24 cellular contexts compared by ENCODE assay signal in genomic region chr1:226491093-226491850, GRCh38. TPM values are rescaled to one million over a fixed set of nuclear protein-coding genes. Genes with fewer than 3 reads are reported as not detected.
DNase-seq lines count a peak whose midpoint lies in the region; FAIRE-seq and TF ChIP-seq lines count a peak whose summit lies in the region.
"Had no signal": no experiment of that assay in that cellular context is flagged by ENCODE, and none has a peak within 500 bp of the region (broad histone marks: within the 10 kb centered on the region; RNA-seq: fewer than 3 reads in every experiment).

No MANE protein-coding gene starts in this region.

- H4K20me1 ChIP-seq in BLaER1, result no peaks in the 10 kb centered on the region
- H4K20me1 ChIP-seq in DOHH2 (ENCODE audit: control insufficient read depth, insufficient read depth, low read depth, low read length), result no peaks in the 10 kb centered on the region
- H4K20me1 ChIP-seq in Loucy (ENCODE audit: insufficient read depth, low read length, poor library complexity, severe bottlenecking), result no peaks in the 10 kb centered on the region
- no peaks in the 10 kb centered on the region for H4K20me1 ChIP-seq in H1 (replicated peaks in 1 of 2; ENCODE audit: control insufficient read depth in 1 of 2, insufficient read depth in 2 of 2, low read length in 2 of 2)

- H2AK5ac ChIP-seq in H1 (ENCODE audit: low read depth, low read length) (no peak overlapping the region; the same call in 1 of the 2 replicates), mesendoderm (ENCODE audit: low read length) (no peak overlapping the region)

- H4K5ac ChIP-seq in H1 (ENCODE audit: insufficient read length, low read depth, low read length) (no peak overlapping the region), mesendoderm (ENCODE audit: low read length) (no peak overlapping the region)

- H3K4me2 ChIP-seq in BLaER1 (peak overlapping the region; percentile 52), DOHH2 (ENCODE audit: low read length) (peak overlapping the region; percentile 10; the same call in 1 of the 2 replicates), Loucy (ENCODE audit: low read depth, low read length, poor library complexity, severe bottlenecking) (peak overlapping the region; percentile 9), H1 (ENCODE audit: insufficient read depth in 1 of 2, low read depth in 2 of 2, low read length in 2 of 2) (no peak overlapping the region), mesendoderm (ENCODE audit: low read length) (no peak overlapping the region)
- H3K4me2 ChIP-seq: A549 had no signal

- H4K91ac ChIP-seq in H1 (replicated peaks; ENCODE audit: insufficient read length, low read length), result peak overlapping the region; percentile 22

- FAIRE-seq in H1 (lab: Jason Lieb, UNC), result no peak
- FAIRE-seq: A549, HepG2, K562 had no signal

- H3K9me3 ChIP-seq in BLaER1 (no peaks in the 10 kb centered on the region), DOHH2 (ENCODE audit: control insufficient read depth, insufficient read depth, low read length) (no peaks in the 10 kb centered on the region), Loucy (ENCODE audit: insufficient read depth, low read depth, low read length) (no peaks in the 10 kb centered on the region), H1 (ENCODE audit: insufficient read depth in 2 of 2, low read depth in 1 of 2, low read length in 1 of 2) (no peaks in the 10 kb centered on the region)
- H3K9me3 ChIP-seq: A549, SJSA1 had no signal

- no peak overlapping the region for H3K14ac ChIP-seq in H1 (ENCODE audit: insufficient read length)

- peak overlapping the region; percentile 80; the same call in 1 of the 2 replicates for H2BK12ac ChIP-seq in H1 (ENCODE audit: low read depth, low read length)

- TF ChIP-seq POLR2A in H1 (IDR thresholded peaks at IDR 0.05; ENCODE audit: control extremely low read depth in 1 of 2, low read depth in 2 of 2, low read length in 2 of 2), result no peak

- H2BK20ac ChIP-seq in H1 (ENCODE audit: low read length), result no peak overlapping the region

- no peak for DNase-seq in H1 (ENCODE audit: low read depth in 1 of 2, low spot score in 2 of 2)
- no peak for DNase-seq in mesendoderm
- no peak for DNase-seq in stimulated activated CD4-positive, alpha-beta T cell treated with anti-CD3 and anti-CD28 coated beads, Interleukin-2, amount 100 ng/mL, for 48 hours
- DNase-seq in NCI-H1092 (lab: John Stamatoyannopoulos, UW), result no peak
- DNase-seq in COLO668 (lab: John Stamatoyannopoulos, UW; ENCODE audit: unreplicated experiment), result no peak
- DNase-seq: CD4-positive, CD25-positive, alpha-beta regulatory T cell; COR-L47; DMS153; EL; GM23248; NCI-H1105 treated with DMSO at 0.1 percent for 48 hours; NCI-H2081; NCI-H2171 treated with DMSO at 0.1 percent for 48 hours; NCI-H524 treated with DMSO at 0.1 percent for 48 hours; NCI-H82 had no signal

- H2BK120ac ChIP-seq in H1 (replicated peaks; ENCODE audit: low read depth, low read length) (no peak overlapping the region), mesendoderm (ENCODE audit: low read depth, low read length) (no peak overlapping the region)

- H3K4me3 ChIP-seq in BLaER1 (no peak overlapping the region), DOHH2 (ENCODE audit: low read length) (no peak overlapping the region), Loucy (ENCODE audit: low read length, poor library complexity, severe bottlenecking) (no peak overlapping the region), H1 (ENCODE audit: extremely low read depth in 1 of 4, insufficient read depth in 2 of 4, low read depth in 3 of 4, low read length in 4 of 4) (no peak overlapping the region), mesendoderm (ENCODE audit: low read length) (no peak overlapping the region)
- H3K4me3 ChIP-seq: A549, GM23248, K562, SJSA1 had no signal

- H3K56ac ChIP-seq in H1 (replicated peaks; ENCODE audit: insufficient read length, low read depth, low read length) (no peak overlapping the region), mesendoderm (ENCODE audit: low read length) (no peak overlapping the region)

- TF ChIP-seq CTCF in DOHH2 (IDR thresholded peaks at IDR 0.05; ENCODE audit: low read depth, low read length, poor library complexity, severe bottlenecking) (no peak), Loucy (conservative IDR thresholded peaks at IDR 0.05; ENCODE audit: low read length) (no peak), H1 (IDR thresholded peaks at IDR 0.05; ENCODE audit: control extremely low read depth in 1 of 3, insufficient read depth in 1 of 3, low read depth in 1 of 3, low read length in 3 of 3) (no peak)

- POLR2A ChIA-PET in H1 (lab: Charles Lee; ENCODE audit: partially characterized antibody), result interaction anchor here (0.7 to 1.3 kb wide), 3 partner anchors 84 to 133 kb away, joined by 3 to 6 read pairs (median 3); partner anchors contain the start of gene PARP1

- TF ChIP-seq RAD21 in H1 (IDR thresholded peaks at IDR 0.05 in 1 of 2, conservative IDR thresholded peaks at IDR 0.05 in 1 of 2; ENCODE audit: low read depth in 2 of 2, low read length in 2 of 2), result no peak

- WGBS in H1 (ENCODE audit: extremely low coverage in 1 of 2, insufficient coverage in 1 of 2, insufficient read length in 1 of 2, insufficient replicate concordance in 2 of 2, low coverage in 1 of 2, low lambda C conversion rate in 2 of 2, missing lambda C conversion rate in 1 of 2), 2 experiments, result 52% methylated on average over 4 of the region's 4 CpGs; no CpG with 5 or more reads in 1 of the 2 experiments
- WGBS in mesendoderm (ENCODE audit: extremely low coverage, insufficient coverage, low lambda C conversion rate), result no CpG with 5 or more reads among the region's 4 CpGs

- H2AFZ ChIP-seq in Loucy (ENCODE audit: low read length) (no peak overlapping the region), H1 (ENCODE audit: low read length) (no peak overlapping the region)
- H2AFZ ChIP-seq: GM23248 had no signal

- H4K8ac ChIP-seq in H1 (ENCODE audit: extremely low read depth, insufficient read depth, low read length), result no peak overlapping the region
- no peak overlapping the region for H4K8ac ChIP-seq in mesendoderm (ENCODE audit: low read depth, low read length)

- H3K18ac ChIP-seq in H1 (ENCODE audit: extremely low read depth, low read length) (no peak overlapping the region), mesendoderm (ENCODE audit: low read length) (no peak overlapping the region)

- H3F3A ChIP-seq in DOHH2 (ENCODE audit: control insufficient read depth, insufficient read depth) (no peaks in the 10 kb centered on the region), Loucy (ENCODE audit: low read depth) (no peaks in the 10 kb centered on the region)

- H2BK5ac ChIP-seq in H1 (ENCODE audit: low read depth, low read length) (no peak overlapping the region), mesendoderm (ENCODE audit: low read length) (no peak overlapping the region)

- H3K9me2 ChIP-seq in DOHH2 (replicated peaks; ENCODE audit: control insufficient read depth, low read length) (no peaks in the 10 kb centered on the region), Loucy (replicated peaks; ENCODE audit: low read depth, low read length) (no peaks in the 10 kb centered on the region)

- H3K27me3 ChIP-seq in BLaER1, result no peaks in the 10 kb centered on the region
- no peaks in the 10 kb centered on the region for H3K27me3 ChIP-seq in DOHH2 (ENCODE audit: control insufficient read depth, low read length)
- no peaks in the 10 kb centered on the region for H3K27me3 ChIP-seq in Loucy (ENCODE audit: insufficient read depth, low read length, poor library complexity, severe bottlenecking)
- H3K27me3 ChIP-seq in H1 (replicated peaks in 1 of 4; ENCODE audit: control insufficient read depth in 3 of 4, extremely low read depth in 1 of 4, insufficient read depth in 3 of 4, low read length in 3 of 4), result no peaks in the 10 kb centered on the region
- H3K27me3 ChIP-seq in mesendoderm (ENCODE audit: insufficient read depth, low read length, poor library complexity), result no peaks in the 10 kb centered on the region

- no peaks in the 10 kb centered on the region for H3K23me2 ChIP-seq in H1 (ENCODE audit: low read depth, low read length)

- H2BK15ac ChIP-seq in H1 (ENCODE audit: low read length), result no peak overlapping the region
- H2BK15ac ChIP-seq in mesendoderm (replicated peaks; ENCODE audit: low read depth), result no peak overlapping the region

- no peak overlapping the region for H3K23ac ChIP-seq in H1 (ENCODE audit: insufficient read length)
- H3K23ac ChIP-seq in mesendoderm (ENCODE audit: low read length), result no peak overlapping the region

- no peak overlapping the region for H3K9ac ChIP-seq in BLaER1
- no peak overlapping the region for H3K9ac ChIP-seq in Loucy (ENCODE audit: low read depth, low read length, poor library complexity, severe bottlenecking)
- H3K9ac ChIP-seq in H1 (replicated peaks in 1 of 4; ENCODE audit: extremely low read depth in 1 of 4, low read depth in 3 of 4, low read length in 3 of 4), result no peak overlapping the region
- no peak overlapping the region for H3K9ac ChIP-seq in mesendoderm (ENCODE audit: low read length)
- H3K9ac ChIP-seq: GM23248 had no signal

- no peak overlapping the region; the same call in 1 of the 2 replicates for H3K27ac ChIP-seq in BLaER1
- no peak overlapping the region for H3K27ac ChIP-seq in DOHH2 (ENCODE audit: low read depth, low read length)
- H3K27ac ChIP-seq in H1 (ENCODE audit: low read depth, low read length), result no peak overlapping the region
- H3K27ac ChIP-seq in mesendoderm (ENCODE audit: low read depth, low read length), result no peak overlapping the region
- H3K27ac ChIP-seq: A549, GM23248, HL-60, SJSA1 had no signal

- H3K4me1 ChIP-seq in BLaER1, result peaks cover 19% of the 10 kb centered on the region
- H3K4me1 ChIP-seq in DOHH2 (ENCODE audit: control insufficient read depth, low read length), result peaks cover 27% of the 10 kb centered on the region
- H3K4me1 ChIP-seq in Loucy (ENCODE audit: insufficient read depth, low read length, poor library complexity, severe bottlenecking), result peaks cover 15% of the 10 kb centered on the region
- H3K4me1 ChIP-seq in H1 (replicated peaks in 1 of 4; ENCODE audit: control insufficient read depth in 3 of 4, insufficient read depth in 4 of 4, low read length in 3 of 4), result peaks cover 2 to 12% (median 3%) of the 10 kb centered on the region in 4 experiments; a peak in 6 of 7 replicates
- H3K4me1 ChIP-seq in mesendoderm (ENCODE audit: control insufficient read depth, low read depth, low read length), result no peaks in the 10 kb centered on the region
- H3K4me1 ChIP-seq: A549, SJSA1 had no signal

- CTCF ChIA-PET in H1 (lab: Charles Lee; ENCODE audit: partially characterized antibody), result interaction anchor here (0.7 to 3.2 kb wide), 8 partner anchors 11 to 117 kb away, joined by 3 to 11 read pairs (median 4); no protein-coding TSS in a partner anchor

- H3K79me1 ChIP-seq in H1 (ENCODE audit: low read depth, low read length) (no peaks in the 10 kb centered on the region), mesendoderm (ENCODE audit: low read length) (no peaks in the 10 kb centered on the region)

- H3K4ac ChIP-seq in H1 (replicated peaks; ENCODE audit: insufficient read length, low read depth, low read length), result no peak overlapping the region
- no peak overlapping the region for H3K4ac ChIP-seq in mesendoderm (ENCODE audit: low read depth, low read length)

- H3K79me2 ChIP-seq in DOHH2 (ENCODE audit: control insufficient read depth, low read length), result no peaks in the 10 kb centered on the region
- H3K79me2 ChIP-seq in Loucy (ENCODE audit: insufficient read depth, low read length), result no peaks in the 10 kb centered on the region
- no peaks in the 10 kb centered on the region for H3K79me2 ChIP-seq in H1 (ENCODE audit: control insufficient read depth in 1 of 2, insufficient read depth in 2 of 2, low read length in 2 of 2)
- H3K79me2 ChIP-seq in mesendoderm (ENCODE audit: control insufficient read depth, insufficient read depth, low read length), result no peaks in the 10 kb centered on the region

- TF ChIP-seq EP300 in H1 (IDR thresholded peaks at IDR 0.05; ENCODE audit: borderline replicate concordance in 1 of 2, low read depth in 2 of 2, low read length in 2 of 2), result no peak

- H3K36me3 ChIP-seq in BLaER1, result no peaks in the 10 kb centered on the region
- H3K36me3 ChIP-seq in DOHH2 (ENCODE audit: control insufficient read depth, low read length), result no peaks in the 10 kb centered on the region
- H3K36me3 ChIP-seq in Loucy (ENCODE audit: insufficient read depth, low read length), result no peaks in the 10 kb centered on the region
- no peaks in the 10 kb centered on the region for H3K36me3 ChIP-seq in H1 (ENCODE audit: control insufficient read depth in 2 of 4, insufficient read depth in 4 of 4, low read length in 3 of 4)
- H3K36me3 ChIP-seq in mesendoderm (ENCODE audit: control insufficient read depth, insufficient read depth, low read length), result no peaks in the 10 kb centered on the region
- H3K36me3 ChIP-seq: SJSA1 had no signal

RNA-seq across cellular contexts. Expression of gene STUM, which starts 57.3 kb away (rescaled TPM):
- 1.2 and 1.3 TPM in 2 replicates for total RNA-seq in H1 (2021; fragmentation: NEBNext Ultra II Directional; extraction: Animal tissue kit (Norgen Biotek cat#: 25700))
- 0.76 and 0.85 TPM in 2 replicates for polyA plus RNA-seq in H1 (2011; rRNA removed)
- polyA plus RNA-seq in H1 (2011; cell fraction: cytosol; rRNA removed), result 1.1 TPM
- 3.4 TPM for polyA plus RNA-seq in H1 (2011; cell fraction: nucleus; rRNA removed)
- polyA plus RNA-seq in H1 (2012, experiment 1 of 2), result 0.66 to 0.97 TPM (median 0.83 TPM) in 4 replicates
- 0.45 TPM for polyA plus RNA-seq in H1 (2012, experiment 2 of 2)
- polyA plus RNA-seq in H1 (2013, experiment 1 of 2), result 0.55 TPM
- polyA plus RNA-seq in H1 (2013, experiment 2 of 2), result 0.53 TPM
- 0.61 and 0.66 TPM in 2 replicates for polyA minus RNA-seq in H1 (2011; rRNA and poly(A)+ RNA removed)
- 0.15 TPM for polyA minus RNA-seq in H1 (2011; cell fraction: cytosol; rRNA and poly(A)+ RNA removed)
- polyA minus RNA-seq in H1 (2011; cell fraction: nucleus; rRNA and poly(A)+ RNA removed), result 1.00 TPM
- 0.25 TPM for polyA plus RNA-seq in mesendoderm (2013, experiment 1 of 2)
- 0.22 TPM for polyA plus RNA-seq in mesendoderm (2013, experiment 2 of 2)
- total RNA-seq: CD4-positive, CD25-positive, alpha-beta regulatory T cell; HepG2; HT-29; K562 had no signal
- polyA plus RNA-seq: A549, GM23248, HepG2, K562 had no signal

Comparison
In these comparisons a context has a peak if more than half of its experiments do, and no peak if none do; other contexts are left out.
1. H3K4me2 ChIP-seq: peak in BLaER1 (single experiment), DOHH2 (single experiment) and Loucy (single experiment); none in H1 (0 of 2) and mesendoderm (single experiment).